ENCODE assay signal across 1 cellular context in genomic region chr17:81391964-81392908, GRCh38.
TF ChIP-seq lines count a peak whose summit lies in the region.

No MANE protein-coding gene starts in this region.

TF ChIP-seq in HepG2, 621 proteins besides CTCF, POLR2A, EP300 and RAD21 (continued from another document):
- no peak for TF ChIP-seq HMGXB3 (CRISPR knock-in tag; IDR thresholded peaks at IDR 0.05; ENCODE audit: borderline replicate concordance)
- no peak for TF ChIP-seq ZIK1 (CRISPR knock-in tag; IDR thresholded peaks at IDR 0.05; ENCODE audit: borderline replicate concordance, low read depth)
- 0 out of 2 replicates have a peak, but pooled peaks have one; percentile 15 for TF ChIP-seq ZSCAN25 (CRISPR knock-in tag; IDR thresholded peaks at IDR 0.05)
- no peak for TF ChIP-seq STAG1 (CRISPR knock-in tag; IDR thresholded peaks at IDR 0.05)
- 0 out of 2 replicates have a peak, but pooled peaks have one; percentile 6 for TF ChIP-seq KDM4B (CRISPR knock-in tag; IDR thresholded peaks at IDR 0.05)
- no peak for TF ChIP-seq MXD3 (CRISPR knock-in tag; IDR thresholded peaks at IDR 0.05)
